Comparison of ENCODE assay signal across 1 cellular context in the genomic region with DNA sequence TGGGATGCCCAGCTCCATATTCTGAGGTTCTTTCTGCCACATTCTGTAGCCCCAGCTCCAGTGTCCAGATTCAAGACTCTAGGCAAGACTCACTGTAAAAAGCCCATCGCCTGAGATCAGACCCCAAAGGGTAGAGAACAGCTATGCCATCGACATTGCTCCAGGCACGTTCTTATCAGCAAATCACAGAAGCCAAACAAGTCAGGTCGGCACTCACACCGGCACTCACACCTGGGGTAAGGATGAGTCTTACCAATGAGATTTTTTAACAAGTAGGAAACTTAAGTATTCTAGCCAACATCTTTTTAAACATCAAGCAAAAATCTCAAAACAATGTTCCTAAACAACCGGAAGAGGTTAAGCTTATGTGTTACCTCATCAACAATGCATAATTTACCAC.
TF ChIP-seq lines count a peak whose summit lies in the region.

No MANE protein-coding gene starts in this region.

TF ChIP-seq in HepG2, 621 proteins besides CTCF, POLR2A, EP300 and RAD21:
- TF ChIP-seq ZNF460 (CRISPR knock-in tag; IDR thresholded peaks at IDR 0.05; ENCODE audit: borderline replicate concordance) (no peak), ZNF816 (CRISPR knock-in tag; IDR thresholded peaks at IDR 0.05; ENCODE audit: borderline replicate concordance) (no peak), ZNF230 (CRISPR knock-in tag; IDR thresholded peaks at IDR 0.05) (no peak), SRF (IDR thresholded peaks at IDR 0.05; ENCODE audit: low read depth, low read length) (no peak), SP5 (CRISPR knock-in tag; IDR thresholded peaks at IDR 0.05; ENCODE audit: borderline replicate concordance, low read depth) (no peak)
- TF ChIP-seq, protein P1, sequence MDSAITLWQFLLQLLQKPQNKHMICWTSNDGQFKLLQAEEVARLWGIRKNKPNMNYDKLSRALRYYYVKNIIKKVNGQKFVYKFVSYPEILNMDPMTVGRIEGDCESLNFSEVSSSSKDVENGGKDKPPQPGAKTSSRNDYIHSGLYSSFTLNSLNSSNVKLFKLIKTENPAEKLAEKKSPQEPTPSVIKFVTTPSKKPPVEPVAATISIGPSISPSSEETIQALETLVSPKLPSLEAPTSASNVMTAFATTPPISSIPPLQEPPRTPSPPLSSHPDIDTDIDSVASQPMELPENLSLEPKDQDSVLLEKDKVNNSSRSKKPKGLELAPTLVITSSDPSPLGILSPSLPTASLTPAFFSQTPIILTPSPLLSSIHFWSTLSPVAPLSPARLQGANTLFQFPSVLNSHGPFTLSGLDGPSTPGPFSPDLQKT (CRISPR knock-in tag; IDR thresholded peaks at IDR 0.05; ENCODE audit: borderline replicate concordance): no peak
- TF ChIP-seq, protein P2, sequence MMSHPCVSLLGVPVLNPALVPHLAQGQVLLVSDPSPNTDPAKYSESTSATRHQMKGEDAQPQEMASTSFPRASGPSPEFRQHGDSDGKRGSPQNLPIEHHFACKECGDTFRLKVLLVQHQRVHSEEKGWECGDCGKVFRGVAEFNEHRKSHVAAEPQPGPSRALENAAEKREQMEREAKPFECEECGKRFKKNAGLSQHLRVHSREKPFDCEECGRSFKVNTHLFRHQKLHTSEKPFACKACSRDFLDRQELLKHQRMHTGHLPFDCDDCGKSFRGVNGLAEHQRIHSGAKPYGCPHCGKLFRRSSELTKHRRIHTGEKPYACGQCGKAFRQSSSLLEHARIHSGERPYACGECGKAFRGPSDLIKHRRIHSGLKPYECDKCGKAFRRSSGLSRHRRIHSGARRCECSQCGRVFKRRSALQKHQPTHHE (CRISPR knock-in tag; IDR thresholded peaks at IDR 0.05; ENCODE audit: borderline replicate concordance): no peak
- TF ChIP-seq, protein P3, sequence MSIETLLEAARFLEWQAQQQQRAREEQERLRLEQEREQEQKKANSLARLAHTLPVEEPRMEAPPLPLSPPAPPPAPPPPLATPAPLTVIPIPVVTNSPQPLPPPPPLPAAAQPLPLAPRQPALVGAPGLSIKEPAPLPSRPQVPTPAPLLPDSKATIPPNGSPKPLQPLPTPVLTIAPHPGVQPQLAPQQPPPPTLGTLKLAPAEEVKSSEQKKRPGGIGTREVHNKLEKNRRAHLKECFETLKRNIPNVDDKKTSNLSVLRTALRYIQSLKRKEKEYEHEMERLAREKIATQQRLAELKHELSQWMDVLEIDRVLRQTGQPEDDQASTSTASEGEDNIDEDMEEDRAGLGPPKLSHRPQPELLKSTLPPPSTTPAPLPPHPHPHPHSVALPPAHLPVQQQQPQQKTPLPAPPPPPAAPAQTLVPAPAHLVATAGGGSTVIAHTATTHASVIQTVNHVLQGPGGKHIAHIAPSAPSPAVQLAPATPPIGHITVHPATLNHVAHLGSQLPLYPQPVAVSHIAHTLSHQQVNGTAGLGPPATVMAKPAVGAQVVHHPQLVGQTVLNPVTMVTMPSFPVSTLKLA (IDR thresholded peaks at IDR 0.05): no peak
- TF ChIP-seq, protein P4, sequence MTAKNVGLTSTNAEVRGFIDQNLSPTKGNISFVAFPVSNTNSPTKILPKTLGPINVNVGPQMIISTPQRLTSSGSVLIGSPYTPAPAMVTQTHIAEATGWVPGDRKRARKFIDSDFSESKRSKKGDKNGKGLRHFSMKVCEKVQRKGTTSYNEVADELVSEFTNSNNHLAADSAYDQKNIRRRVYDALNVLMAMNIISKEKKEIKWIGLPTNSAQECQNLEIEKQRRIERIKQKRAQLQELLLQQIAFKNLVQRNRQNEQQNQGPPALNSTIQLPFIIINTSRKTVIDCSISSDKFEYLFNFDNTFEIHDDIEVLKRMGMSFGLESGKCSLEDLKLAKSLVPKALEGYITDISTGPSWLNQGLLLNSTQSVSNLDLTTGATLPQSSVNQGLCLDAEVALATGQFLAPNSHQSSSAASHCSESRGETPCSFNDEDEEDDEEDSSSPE (CRISPR knock-in tag; IDR thresholded peaks at IDR 0.05): no peak
